ENCODE assay signal across 18 cellular contexts in the genomic region with DNA sequence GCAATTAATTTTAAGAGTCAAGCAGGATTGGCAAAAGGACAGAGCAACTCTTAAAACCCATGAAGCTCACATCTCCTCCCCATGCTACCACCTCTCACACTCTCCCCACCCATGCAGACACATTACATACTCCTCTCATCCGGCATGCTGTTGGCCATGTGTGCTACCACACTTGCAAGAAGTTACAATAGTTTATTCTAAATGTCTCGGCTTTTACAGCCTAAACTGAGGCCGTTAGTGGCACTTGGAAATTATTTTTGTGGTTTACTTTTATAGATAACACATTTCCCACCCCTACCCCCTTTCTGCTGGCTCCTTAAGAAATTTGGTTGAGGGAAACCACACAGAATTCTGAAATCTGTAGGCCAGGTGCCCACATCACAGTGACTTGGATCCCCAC.
DNase-seq lines count a peak whose midpoint lies in the region; ATAC-seq and TF ChIP-seq lines count a peak whose summit lies in the region.
"Had no signal": no experiment of that assay in that cellular context is flagged by ENCODE, and none has a peak within 500 bp of the region (broad histone marks: within the 10 kb centered on the region; RNA-seq: fewer than 3 reads in every experiment).

No MANE protein-coding gene starts in this region.

- no peak overlapping the region for H3K27ac ChIP-seq in HCT116 (ENCODE audit: low read depth, low read length)
- H3K27ac ChIP-seq in OCI-LY7 (ENCODE audit: low read depth, low read length, poor library complexity, severe bottlenecking): no peak overlapping the region
- H3K27ac ChIP-seq in A673 (ENCODE audit: low read depth, low read length, poor library complexity, severe bottlenecking): no peak overlapping the region
- H3K27ac ChIP-seq: BLaER1 treated with 17β-estradiol and CSF1 and Interleukin-3, amounts not matched to agents 10 nM and 100 nM had no signal

- H4K20me1 ChIP-seq in HCT116 (ENCODE audit: insufficient read depth) (no peaks in the 10 kb centered on the region), Loucy (ENCODE audit: insufficient read depth, low read length, poor library complexity, severe bottlenecking) (no peaks in the 10 kb centered on the region), OCI-LY7 (ENCODE audit: insufficient read depth, low read length) (no peaks in the 10 kb centered on the region)
- H4K20me1 ChIP-seq: BLaER1 treated with 17β-estradiol and CSF1 and Interleukin-3, amounts not matched to agents 10 nM and 100 nM had no signal

- no peak overlapping the region for H2AFZ ChIP-seq in HCT116 (ENCODE audit: low read depth, low read length, poor library complexity, severe bottlenecking)
- H2AFZ ChIP-seq in Loucy (ENCODE audit: low read length): no peak overlapping the region
- H2AFZ ChIP-seq in OCI-LY7 (ENCODE audit: low read length): no peak overlapping the region

- H3K27me3 ChIP-seq in HCT116 (ENCODE audit: insufficient read depth, low read length): no peaks in the 10 kb centered on the region
- H3K27me3 ChIP-seq in Loucy (ENCODE audit: insufficient read depth, low read length, poor library complexity, severe bottlenecking): no peaks in the 10 kb centered on the region
- H3K27me3 ChIP-seq in A673 (replicated peaks; ENCODE audit: insufficient read depth, low read depth, low read length, poor library complexity): no peaks in the 10 kb centered on the region
- H3K27me3 ChIP-seq: BLaER1 treated with 17β-estradiol and CSF1 and Interleukin-3, amounts not matched to agents 10 nM and 100 nM had no signal

- intact Hi-C loops in HCT116 (cut with micrococcal nuclease): no loop called here
- intact Hi-C loops in OCI-LY7 (cut with micrococcal nuclease; ENCODE audit: unreplicated experiment): no loop called here
- intact Hi-C loops in A673 (cut with micrococcal nuclease; ENCODE audit: unreplicated experiment): no loop called here

- no peak for TF ChIP-seq CTCF in HCT116 (IDR thresholded peaks at IDR 0.05 in 2 of 3, conservative IDR thresholded peaks at IDR 0.05 in 1 of 3; ENCODE audit: borderline replicate concordance in 1 of 3, insufficient read depth in 1 of 3, low read depth in 2 of 3, low read length in 2 of 3)
- no peak; the same call in none of the 2 replicates for TF ChIP-seq CTCF in Loucy (conservative IDR thresholded peaks at IDR 0.05; ENCODE audit: low read length)
- no peak for TF ChIP-seq CTCF in astrocyte of the spinal cord (IDR thresholded peaks at IDR 0.05; ENCODE audit: low read depth, low read length)
- no peak for TF ChIP-seq CTCF in OCI-LY7 (conservative IDR thresholded peaks at IDR 0.05; ENCODE audit: low read length)
- TF ChIP-seq CTCF in A673 (conservative IDR thresholded peaks at IDR 0.05; ENCODE audit: low read depth, low read length): no peak

- DNase-seq in HCT116 (ENCODE audit: low read depth, low spot score) (no peak), SW480 (ENCODE audit: low spot score) (peak; percentile 66), astrocyte of the spinal cord (ENCODE audit: low read depth, low spot score) (peak; percentile 30), OCI-LY7 (ENCODE audit: low spot score) (no peak), A673 (ENCODE audit: low spot score) (no peak), NCI-H2227 (lab: John Stamatoyannopoulos, UW; ENCODE audit: unreplicated experiment) (no peak)
- DNase-seq: 8988T; CD8-positive, alpha-beta T cell; DMS 273 treated with DMSO at 0.1 percent for 48 hours; DMS53; GDM1; GOT3; H7; IMR-90; KBM-7 had no signal

- H3K9me2 ChIP-seq in HCT116 (ENCODE audit: insufficient read depth) (no peaks in the 10 kb centered on the region), Loucy (replicated peaks; ENCODE audit: low read depth, low read length) (no peaks in the 10 kb centered on the region), OCI-LY7 (ENCODE audit: insufficient read depth, low read length) (no peaks in the 10 kb centered on the region)

- ATAC-seq in HCT116 (no peak), GM18519 (IDR thresholded peaks at IDR 0.05; ENCODE audit: low FRiP score, unreplicated experiment) (no peak)
- ATAC-seq: CD8-positive, alpha-beta T cell had no signal

- peaks cover 5% of the 10 kb centered on the region; the same call in 1 of the 2 replicates for H3F3A ChIP-seq in Loucy (ENCODE audit: low read depth)

- no peak for TF ChIP-seq RAD21 in HCT116 (IDR thresholded peaks at IDR 0.05; ENCODE audit: low read depth)

- TF ChIP-seq POLR2A in HCT116 (IDR thresholded peaks at IDR 0.05; ENCODE audit: borderline replicate concordance, extremely low read depth, insufficient read depth, insufficient read length): no peak

- H3K4me3 ChIP-seq in HCT116 (replicated peaks in 1 of 2; ENCODE audit: low read depth in 1 of 2, low read length in 2 of 2): no peak overlapping the region
- H3K4me3 ChIP-seq in Loucy (ENCODE audit: low read length, poor library complexity, severe bottlenecking): peak overlapping the region; percentile 8
- H3K4me3 ChIP-seq in astrocyte of the spinal cord (ENCODE audit: low read depth, low read length): no peak overlapping the region
- H3K4me3 ChIP-seq in OCI-LY7 (ENCODE audit: low read depth, low read length, poor library complexity, severe bottlenecking): no peak overlapping the region
- H3K4me3 ChIP-seq in A673 (ENCODE audit: low read depth, low read length, poor library complexity, severe bottlenecking): no peak overlapping the region
- H3K4me3 ChIP-seq: BLaER1 treated with 17β-estradiol and CSF1 and Interleukin-3, amounts not matched to agents 10 nM and 100 nM had no signal

- H3K36me3 ChIP-seq in HCT116 (ENCODE audit: control insufficient read depth in 1 of 2, insufficient read depth in 2 of 2, low read length in 2 of 2) (no peaks in the 10 kb centered on the region), Loucy (ENCODE audit: insufficient read depth, low read length) (no peaks in the 10 kb centered on the region), OCI-LY7 (ENCODE audit: insufficient read depth, low read length) (no peaks in the 10 kb centered on the region), A673 (ENCODE audit: insufficient read depth, low read length, poor library complexity, severe bottlenecking) (no peaks in the 10 kb centered on the region)
- H3K36me3 ChIP-seq: BLaER1 treated with 17β-estradiol and CSF1 and Interleukin-3, amounts not matched to agents 10 nM and 100 nM had no signal

- H3K79me2 ChIP-seq in HCT116 (ENCODE audit: insufficient read depth, low read length) (no peaks in the 10 kb centered on the region), Loucy (ENCODE audit: insufficient read depth, low read length) (no peaks in the 10 kb centered on the region), OCI-LY7 (ENCODE audit: insufficient read depth, low read depth, low read length) (no peaks in the 10 kb centered on the region)

- H3K9me3 ChIP-seq in HCT116 (ENCODE audit: control insufficient read depth in 1 of 2, insufficient read depth in 1 of 2, low read depth in 1 of 2, low read length in 2 of 2) (no peaks in the 10 kb centered on the region), Loucy (ENCODE audit: insufficient read depth, low read depth, low read length) (no peaks in the 10 kb centered on the region), OCI-LY7 (ENCODE audit: low read length) (no peaks in the 10 kb centered on the region), A673 (ENCODE audit: low read depth, low read length, poor library complexity, severe bottlenecking) (no peaks in the 10 kb centered on the region)

- BruUV-seq in HCT116 (replicated peaks; lab: Mats Ljungman, UMichigan): no TSS peak
- BruUV-seq in OCI-LY7 (replicated peaks; lab: Mats Ljungman, UMichigan): no TSS peak
- BruUV-seq in A673 (replicated peaks; lab: Mats Ljungman, UMichigan): no TSS peak

- in situ Hi-C loops in astrocyte of the spinal cord (cut with HindIII; ENCODE audit: low sequenced_read_pairs): no loop called here

- CTCF ChIA-PET in HCT116 (lab: Charles Lee): no interaction called here
- CTCF ChIA-PET in OCI-LY7 (lab: Charles Lee; ENCODE audit: unreplicated experiment): no interaction called here
- CTCF ChIA-PET in A673 (lab: Charles Lee): no interaction called here

- H3K9ac ChIP-seq in HCT116 (ENCODE audit: low read length) (no peak overlapping the region), Loucy (ENCODE audit: low read depth, low read length, poor library complexity, severe bottlenecking) (peak overlapping the region; percentile 11)
- H3K9ac ChIP-seq: BLaER1 treated with 17β-estradiol and CSF1 and Interleukin-3, amounts not matched to agents 10 nM and 100 nM had no signal

- RAD21 ChIA-PET in HCT116 (lab: Charles Lee; ENCODE audit: low non-redundant PET in 1 of 2, low total read pairs in 2 of 2, uncharacterized antibody in 2 of 2, unreplicated experiment in 2 of 2): no interaction called here

- H3K4me2 ChIP-seq in HCT116 (ENCODE audit: low read length) (no peak overlapping the region), Loucy (ENCODE audit: low read depth, low read length, poor library complexity, severe bottlenecking) (peak overlapping the region; percentile 46), OCI-LY7 (ENCODE audit: low read length) (no peak overlapping the region)

- no peaks in the 10 kb centered on the region for H3K4me1 ChIP-seq in HCT116 (ENCODE audit: control insufficient read depth in 1 of 2, insufficient read depth in 2 of 2, low read length in 2 of 2)
- H3K4me1 ChIP-seq in Loucy (ENCODE audit: insufficient read depth, low read length, poor library complexity, severe bottlenecking): peaks cover 68% of the 10 kb centered on the region
- no peaks in the 10 kb centered on the region for H3K4me1 ChIP-seq in OCI-LY7 (ENCODE audit: insufficient read depth, low read length, poor library complexity, severe bottlenecking)
- peaks cover 8% of the 10 kb centered on the region for H3K4me1 ChIP-seq in A673 (ENCODE audit: insufficient read depth, low read length, poor library complexity, severe bottlenecking)

- POLR2A ChIA-PET in HCT116 (lab: Charles Lee) (no interaction called here), OCI-LY7 (lab: Charles Lee) (no interaction called here), A673 (lab: Charles Lee; ENCODE audit: low non-redundant PET) (no interaction called here)

TF ChIP-seq in HCT116, 20 proteins besides CTCF, POLR2A, EP300 and RAD21:
- no peak for TF ChIP-seq POLR2AphosphoS5 (IDR thresholded peaks at IDR 0.05; ENCODE audit: low read depth, low read length)
- peak; percentile 46 for TF ChIP-seq TCF7L2 (IDR thresholded peaks at IDR 0.05; ENCODE audit: borderline replicate concordance, extremely low read depth, insufficient read depth, insufficient read length)

Comparison
In these comparisons a context has a peak if more than half of its experiments do, and no peak if none do; other contexts are left out.
1. DNase-seq: peak in SW480 (single experiment) and astrocyte of the spinal cord (single experiment); none in HCT116 (single experiment), OCI-LY7 (single experiment), A673 (single experiment) and NCI-H2227 (single experiment).